In the genomic region with DNA sequence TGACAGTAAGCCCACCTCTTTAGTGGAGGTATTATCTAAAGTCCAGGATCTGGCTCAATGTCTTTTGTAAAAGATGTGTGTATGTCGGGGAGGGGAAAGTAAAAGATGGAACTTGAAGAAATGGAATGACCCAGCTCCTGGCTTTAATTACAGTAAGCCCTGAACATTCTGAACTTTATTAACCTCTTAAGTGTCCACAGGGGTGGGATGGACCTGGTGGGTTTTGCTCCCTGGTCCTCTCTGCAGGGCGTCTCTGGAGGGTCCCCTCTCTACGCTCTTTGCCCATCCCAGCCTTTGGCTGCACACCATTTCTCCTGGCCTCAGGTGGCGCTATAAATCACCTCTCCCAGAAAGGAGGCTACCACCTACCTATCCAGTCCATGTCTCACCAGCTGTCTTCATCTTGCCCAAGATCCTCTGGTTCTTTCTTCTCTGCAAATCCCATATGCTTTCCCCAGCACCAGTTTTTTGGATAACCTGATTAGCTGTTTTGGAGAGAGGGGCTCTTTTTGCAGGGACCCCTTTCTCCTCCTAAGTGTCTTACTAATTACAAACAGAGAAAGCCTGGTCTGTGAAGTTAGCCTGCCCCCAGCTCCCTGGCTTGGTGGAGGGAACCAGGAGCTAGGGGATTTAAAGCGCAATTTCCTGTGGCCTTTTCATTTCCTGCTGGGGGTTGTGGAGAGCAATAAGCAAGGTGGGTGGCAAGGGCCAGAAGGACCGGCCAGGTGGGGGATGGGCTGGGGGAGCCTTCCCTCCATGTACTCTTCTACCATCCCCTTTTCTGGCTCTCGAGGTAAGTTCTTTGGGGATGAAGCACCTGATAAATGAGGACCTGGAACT, we compare ENCODE assay signal across 16 cellular contexts. TPM values are rescaled to one million over a fixed set of nuclear protein-coding genes. Genes with fewer than 3 reads are reported as not detected.
A peak's percentile ranks its signal among the peaks of the same experiment; 100 is the strongest.
DNase-seq lines count a peak whose midpoint lies in the region; ATAC-seq and TF ChIP-seq lines count a peak whose summit lies in the region.
"Had no signal": no experiment of that assay in that cellular context is flagged by ENCODE, and none has a peak within 500 bp of the region (broad histone marks: within the 10 kb centered on the region; RNA-seq: fewer than 3 reads in every experiment).

No MANE protein-coding gene starts in this region.

- H3K36me3 Mint-ChIP-seq in progenitor cell of endocrine pancreas (ENCODE audit: insufficient read depth), result no peaks in the 10 kb centered on the region
- H3K36me3 Mint-ChIP-seq: activated naive CD8-positive, alpha-beta T cell had no signal

- H3K9me2 ChIP-seq in Karpas-422 (replicated peaks; ENCODE audit: insufficient read depth, low read length), result no peaks in the 10 kb centered on the region

- H2AFZ ChIP-seq in Karpas-422 (ENCODE audit: low read length), result no peak overlapping the region
- H2AFZ ChIP-seq: hepatocyte had no signal

- H3K4me2 ChIP-seq in Karpas-422 (ENCODE audit: low read depth, low read length, poor library complexity, severe bottlenecking), result peak overlapping the region; percentile 65

- no peak overlapping the region for H3K4me3 Mint-ChIP-seq in progenitor cell of endocrine pancreas (ENCODE audit: low read depth)
- H3K4me3 Mint-ChIP-seq: activated naive CD8-positive, alpha-beta T cell; nephron progenitor cell had no signal

- H3K9me3 ChIP-seq in Karpas-422 (ENCODE audit: low read length), result no peaks in the 10 kb centered on the region
- H3K9me3 ChIP-seq: stomach had no signal

- peaks cover 27% of the 10 kb centered on the region for H3K27me3 Mint-ChIP-seq in progenitor cell of endocrine pancreas

- peak overlapping the region; percentile 61; the same call in 1 of the 2 replicates for H3K4me3 ChIP-seq in Karpas-422 (ENCODE audit: low read length)
- no peak overlapping the region for H3K4me3 ChIP-seq in brain microvascular endothelial cell (ENCODE audit: low read depth, low read length)
- H3K4me3 ChIP-seq: hepatocyte, stomach had no signal

- peak overlapping the region; percentile 84 for H3K27ac ChIP-seq in Karpas-422 (ENCODE audit: low read length)
- H3K27ac ChIP-seq in brain microvascular endothelial cell, result no peak overlapping the region
- H3K27ac ChIP-seq: hepatocyte, stomach had no signal

- no peaks in the 10 kb centered on the region for H3K79me2 ChIP-seq in Karpas-422 (ENCODE audit: low read length)
- H3K79me2 ChIP-seq: hepatocyte had no signal

- in situ Hi-C loops in brain microvascular endothelial cell (cut with HindIII; ENCODE audit: low pct_ligation_motif_present, low sequenced_read_pairs), result no loop called here

- H3K27ac Mint-ChIP-seq in progenitor cell of endocrine pancreas, result peak overlapping the region; percentile 34
- H3K27ac Mint-ChIP-seq: activated naive CD8-positive, alpha-beta T cell had no signal

- ATAC-seq in Right ventricle myocardium inferior (no peak), GM21737 (IDR thresholded peaks at IDR 0.05; ENCODE audit: unreplicated experiment) (no peak)

- intact Hi-C loops in Right ventricle myocardium inferior (cut with DNase I), result no loop called here

- H3K27me3 ChIP-seq in Karpas-422 (ENCODE audit: low read length), result no peaks in the 10 kb centered on the region
- H3K27me3 ChIP-seq in brain microvascular endothelial cell (replicated peaks), result peaks cover 75% of the 10 kb centered on the region

- DNase-seq in Karpas-422, result peak; percentile 65
- no peak for DNase-seq in brain microvascular endothelial cell
- DNase-seq in progenitor cell of endocrine pancreas (ENCODE audit: low spot score, unreplicated experiment), result no peak
- no peak for DNase-seq in Right ventricle myocardium inferior (ENCODE audit: missing footprints)
- no peak for DNase-seq in CD1c-positive myeloid dendritic cell (ENCODE audit: extremely low spot score)
- DNase-seq: central memory CD4-positive, alpha-beta T cell; COR-L47; erythroblast; NCI-H2081 treated with DMSO at 0.1 percent for 48 hours; nephron progenitor cell had no signal

- H3K4me1 ChIP-seq in Karpas-422 (ENCODE audit: low read length), result peaks cover 67% of the 10 kb centered on the region

- no peaks in the 10 kb centered on the region for H3K9me3 Mint-ChIP-seq in progenitor cell of endocrine pancreas (ENCODE audit: low read depth)
- H3K9me3 Mint-ChIP-seq: nephron progenitor cell had no signal

- H3K9ac ChIP-seq in Karpas-422 (ENCODE audit: low read length), result peak overlapping the region; percentile 77

- TF ChIP-seq CTCF in GM12874 (IDR thresholded peaks at IDR 0.05; ENCODE audit: insufficient read depth, low read depth, low read length), result peak; percentile 54
- TF ChIP-seq CTCF in brain microvascular endothelial cell (IDR thresholded peaks at IDR 0.05; ENCODE audit: low read depth, low read length, missing control alignments), result peak; percentile 19
- TF ChIP-seq CTCF in progenitor cell of endocrine pancreas (IDR thresholded peaks at IDR 0.05; ENCODE audit: unreplicated experiment), result no peak

- no peaks in the 10 kb centered on the region for H4K20me1 ChIP-seq in Karpas-422 (ENCODE audit: insufficient read depth, low read depth, low read length)

- H3K36me3 ChIP-seq in Karpas-422 (ENCODE audit: insufficient read depth, low read length) (no peaks in the 10 kb centered on the region), brain microvascular endothelial cell (replicated peaks) (no peaks in the 10 kb centered on the region)
- H3K36me3 ChIP-seq: stomach had no signal

- H3K4me1 Mint-ChIP-seq in progenitor cell of endocrine pancreas (ENCODE audit: low read depth), result peaks cover 25% of the 10 kb centered on the region
- H3K4me1 Mint-ChIP-seq: nephron progenitor cell had no signal

RNA-seq across cellular contexts. Expression of gene CISTR, which starts 3.9 kb away (rescaled TPM):
- not detected in 2 replicates for total RNA-seq in Karpas-422 (2014; rRNA removed; shearing (Covaris generic); ENCODE audit: low replicate concordance)
- total RNA-seq in progenitor cell of endocrine pancreas (0.58 TPM in 1 of 2 replicates, not detected in the other), Right ventricle myocardium inferior (1.7 TPM)
- total RNA-seq: hepatocyte, liver, stomach had no signal

RNA-seq across cellular contexts. Expression of gene CALCOCO1, which starts 28.4 kb away (rescaled TPM):
- total RNA-seq in Karpas-422 (2014; rRNA removed; shearing (Covaris generic); ENCODE audit: low replicate concordance), result 28.7 and 32.5 TPM in 2 replicates
- 89.5 and 101 TPM in 2 replicates for total RNA-seq in progenitor cell of endocrine pancreas
- 186 TPM for total RNA-seq in Right ventricle myocardium inferior
